8 cellular contexts compared by ENCODE assay signal in genomic region chr2:231708050-231708772, GRCh38. TPM values are rescaled to one million over a fixed set of nuclear protein-coding genes. Genes with fewer than 3 reads are reported as not detected.
DNase-seq lines count a peak whose midpoint lies in the region; ATAC-seq and TF ChIP-seq lines count a peak whose summit lies in the region.

PTMA (plus strand) TSS chr2:231708525; CDS start chr2:231708707, 182 bp downstream.

- TF ChIP-seq POLR2A in tibial nerve (IDR thresholded peaks at IDR 0.05) = peak; percentile 93 to 97

- H2AFZ ChIP-seq in parathyroid adenoma = peak within 1 kb of the TSS; percentile 96

- intact Hi-C loops in Right ventricle myocardium superior (cut with DNase I) = loop anchor here (5.0 kb wide), 1 partner anchor 41 kb away; no protein-coding TSS in a partner anchor

- H3K4me3 Mint-ChIP-seq in activated naive CD8-positive, alpha-beta T cell treated with anti-CD3 and anti-CD28 coated beads, Interleukin-2, amount 50 U/mL, for 24 hours = peak within 1 kb of the TSS; percentile 98

- H3K4me2 ChIP-seq in parathyroid adenoma (ENCODE audit: low read length) = peak within 1 kb of the TSS; percentile 96

- H3K79me2 ChIP-seq in parathyroid adenoma = peaks cover 17% of the 10 kb centered on the region

- H3K27ac Mint-ChIP-seq in activated naive CD8-positive, alpha-beta T cell treated with anti-CD3 and anti-CD28 coated beads, Interleukin-2, amount 50 U/mL, for 24 hours = peak within 1 kb of the TSS; percentile 100

- H3K27ac ChIP-seq in parathyroid adenoma = peak within 1 kb of the TSS; percentile 100
- H3K27ac ChIP-seq in tibial nerve = peak within 1 kb of the TSS; percentile 99 to 100 (median 100)

- H3K27me3 Mint-ChIP-seq in activated naive CD8-positive, alpha-beta T cell treated with anti-CD3 and anti-CD28 coated beads, Interleukin-2, amount 50 U/mL, for 24 hours = peaks cover 8% of the 10 kb centered on the region

- TF ChIP-seq CTCF in GM12865 (IDR thresholded peaks at IDR 0.05; ENCODE audit: insufficient read depth, low read depth, low read length, missing control alignments) = no peak
- no peak for TF ChIP-seq CTCF in parathyroid adenoma (IDR thresholded peaks at IDR 0.05)
- TF ChIP-seq CTCF in tibial nerve (IDR thresholded peaks at IDR 0.05) = peak in 2 of 5 experiments; percentile 37 to 43

- WGBS in tibial nerve, 2 donors = 1% methylated on average over 29 to 38 of the region's 83 CpGs

- peaks cover 44% of the 10 kb centered on the region for H3K36me3 Mint-ChIP-seq in activated naive CD8-positive, alpha-beta T cell treated with anti-CD3 and anti-CD28 coated beads, Interleukin-2, amount 50 U/mL, for 24 hours (ENCODE audit: low read depth)

- H3K36me3 ChIP-seq in parathyroid adenoma (ENCODE audit: control insufficient read depth, insufficient read depth, low read length) = no peaks in the 10 kb centered on the region
- H3K36me3 ChIP-seq in tibial nerve = peaks cover 0 to 13% (median 6%) of the 10 kb centered on the region in 3 donors

- H3K9ac ChIP-seq in parathyroid adenoma = peak within 1 kb of the TSS; percentile 100

- DNase-seq in GM12865 (ENCODE audit: low read depth) = peak; percentile 100
- peak; percentile 92 for DNase-seq in NCI-H1417 treated with DMSO at 0.1 percent for 48 hours (lab: John Stamatoyannopoulos, UW)
- DNase-seq in SW480 (ENCODE audit: low spot score) = peak; percentile 97
- peak; percentile 99 for DNase-seq in activated naive CD8-positive, alpha-beta T cell treated with anti-CD3 and anti-CD28 coated beads, Interleukin-2, amount 50 U/mL, for 24 hours
- DNase-seq in Right ventricle myocardium superior = peak; percentile 100
- DNase-seq in tibial nerve (ENCODE audit: low spot score in 2 of 2) = peak; percentile 97 to 99

- no peaks in the 10 kb centered on the region for H3K27me3 ChIP-seq in parathyroid adenoma (ENCODE audit: control insufficient read depth, insufficient read depth, low read length)
- H3K27me3 ChIP-seq in tibial nerve = no peaks in the 10 kb centered on the region

- H3K4me3 ChIP-seq in GM12865 (ENCODE audit: low read depth, low read length) = peak within 1 kb of the TSS; percentile 89
- peak within 1 kb of the TSS; percentile 98 for H3K4me3 ChIP-seq in parathyroid adenoma (ENCODE audit: low read depth, low read length)
- H3K4me3 ChIP-seq in tibial nerve = peak within 1 kb of the TSS; percentile 92 to 98 (median 97)

- H3K9me3 ChIP-seq in parathyroid adenoma (ENCODE audit: control insufficient read depth, low read length) (no peaks in the 10 kb centered on the region), tibial nerve (no peaks in the 10 kb centered on the region)

- peaks cover 50% of the 10 kb centered on the region for H3K4me1 Mint-ChIP-seq in activated naive CD8-positive, alpha-beta T cell treated with anti-CD3 and anti-CD28 coated beads, Interleukin-2, amount 50 U/mL, for 24 hours

- H3K9me3 Mint-ChIP-seq in activated naive CD8-positive, alpha-beta T cell treated with anti-CD3 and anti-CD28 coated beads, Interleukin-2, amount 50 U/mL, for 24 hours = no peaks in the 10 kb centered on the region

- TF ChIP-seq EP300 in tibial nerve (IDR thresholded peaks at IDR 0.05) = peak; percentile 82 to 100

- peak; percentile 58 for ATAC-seq in HG02763 (IDR thresholded peaks at IDR 0.05; ENCODE audit: unreplicated experiment)
- peak; percentile 80 for ATAC-seq in activated naive CD8-positive, alpha-beta T cell treated with anti-CD3 and anti-CD28 coated beads, Interleukin-2, amount 50 U/mL, for 24 hours
- ATAC-seq in Right ventricle myocardium superior (ENCODE audit: poor library complexity) = peak; percentile 75

- H3K4me1 ChIP-seq in parathyroid adenoma (peaks cover 8% of the 10 kb centered on the region), tibial nerve (peaks cover 0 to 52% (median 26%) of the 10 kb centered on the region in 4 donors)

RNA-seq across cellular contexts. Expression of gene PTMA, which starts in this region (rescaled TPM):
- total RNA-seq in Right ventricle myocardium superior = 195 TPM
- total RNA-seq in tibial nerve = 1,000 to 10,000 TPM in 1 of 4 donors, 100 to 1,000 TPM in 3; 622 to 1,472 (median 817) TPM

Comparison
In these comparisons a context has a peak if more than half of its experiments do, and no peak if none do; other contexts are left out.
1. Peak in every context shown above with its lines: DNase-seq, ATAC-seq, H3K4me3 ChIP-seq and H3K27ac ChIP-seq.